Comparison of ENCODE assay signal across 1 cellular context in genomic region chr20:5120189-5120484, GRCh38.
TF ChIP-seq lines count a peak whose summit lies in the region.

No MANE protein-coding gene starts in this region.

TF ChIP-seq in GM12878, 131 proteins besides CTCF, POLR2A, EP300 and RAD21:
- TF ChIP-seq FOXK2 (IDR thresholded peaks at IDR 0.05) (no peak), CREB1 (IDR thresholded peaks at IDR 0.05; ENCODE audit: low read depth) (no peak), HSF1 (IDR thresholded peaks at IDR 0.05; ENCODE audit: low read depth, low read length) (no peak), PML (IDR thresholded peaks at IDR 0.05; ENCODE audit: low read length) (peak; percentile 6; the same call in 1 of the 2 replicates), DPF2 (IDR thresholded peaks at IDR 0.05) (0 out of 2 replicates have a peak, but pooled peaks have one; percentile 10), KLF5 (IDR thresholded peaks at IDR 0.05; ENCODE audit: partially characterized antibody) (no peak), CUX1 (IDR thresholded peaks at IDR 0.05; ENCODE audit: insufficient replicate concordance, low read depth, low read length) (peak; percentile 43), TARDBP (IDR thresholded peaks at IDR 0.05; ENCODE audit: borderline replicate concordance) (no peak), SKIL (IDR thresholded peaks at IDR 0.05; ENCODE audit: low read depth, poor library complexity, severe bottlenecking) (peak; percentile 50), IKZF1 (conservative IDR thresholded peaks at IDR 0.05) (no peak; the same call in 1 of the 2 replicates), MTA2 (IDR thresholded peaks at IDR 0.05; ENCODE audit: low read depth) (peak; percentile 1; the same call in 1 of the 2 replicates), NR2F1 (conservative IDR thresholded peaks at IDR 0.05) (0 out of 2 replicates have a peak, but pooled peaks have one; percentile 18), POLR2AphosphoS2 (IDR thresholded peaks at IDR 0.05; ENCODE audit: low read depth, low read length) (0 out of 2 replicates have a peak, but pooled peaks have one; percentile 51), ATF2 (IDR thresholded peaks at IDR 0.05; ENCODE audit: low read length) (no peak), CHD2 (IDR thresholded peaks at IDR 0.05; ENCODE audit: borderline replicate concordance, low read depth, low read length) (no peak), CBX5 (IDR thresholded peaks at IDR 0.05; ENCODE audit: low read depth) (no peak), EED (IDR thresholded peaks at IDR 0.05; ENCODE audit: low read depth) (peak; percentile 40; the same call in 1 of the 2 replicates), ELK1 (IDR thresholded peaks at IDR 0.05; ENCODE audit: low read depth, low read length) (no peak), IKZF2 (IDR thresholded peaks at IDR 0.05) (peak; percentile 75 to 76; a peak in 2 of 4 replicates), SREBF1 (IDR thresholded peaks at IDR 0.05; ENCODE audit: low read length) (no peak), BHLHE40 (IDR thresholded peaks at IDR 0.05; ENCODE audit: borderline replicate concordance in 1 of 2, low read depth in 2 of 2, low read length in 1 of 2) (peak in 1 of 2 experiments; percentile 3; a peak in 1 of 4 replicates), RUNX3 (IDR thresholded peaks at IDR 0.05; ENCODE audit: low read length) (peak; percentile 59; the same call in 1 of the 2 replicates), MEF2B (IDR thresholded peaks at IDR 0.05; ENCODE audit: partially characterized antibody, poor library complexity, severe bottlenecking) (no peak), GABPA (IDR thresholded peaks at IDR 0.05; ENCODE audit: low read depth) (no peak), HCFC1 (IDR thresholded peaks at IDR 0.05; ENCODE audit: low read length) (peak; percentile 24; the same call in 1 of the 2 replicates), BCL11A (IDR thresholded peaks at IDR 0.05; ENCODE audit: low read depth, low read length) (no peak), ETV6 (conservative IDR thresholded peaks at IDR 0.05 in 1 of 2, IDR thresholded peaks at IDR 0.05 in 1 of 2; ENCODE audit: borderline replicate concordance in 1 of 2, low read depth in 1 of 2) (0 out of 4 replicates have a peak, but pooled peaks of 1 of the 2 experiments have one; percentile 22), ATF7 (IDR thresholded peaks at IDR 0.05; ENCODE audit: low read depth) (peak; percentile 35; the same call in 1 of the 2 replicates)
